Comparison of ENCODE assay signal across 1 cellular context in genomic region chr17:63702223-63702577, GRCh38.
TF ChIP-seq lines count a peak whose summit lies in the region.

No MANE protein-coding gene starts in this region.

TF ChIP-seq in H1, 55 proteins besides CTCF, POLR2A, EP300 and RAD21:
- TF ChIP-seq SIX5 (IDR thresholded peaks at IDR 0.05; ENCODE audit: low read depth, low read length) (no peak), ATF2 (IDR thresholded peaks at IDR 0.05; ENCODE audit: low read length) (no peak), TAF7 (optimal IDR thresholded peaks at IDR 0.05; ENCODE audit: borderline replicate concordance, low read depth, low read length) (no peak), PHF8 (conservative IDR thresholded peaks at IDR 0.05; ENCODE audit: low read depth, low read length) (no peak), RXRA (IDR thresholded peaks at IDR 0.05; ENCODE audit: insufficient read depth, low read depth, low read length) (no peak), USF2 (IDR thresholded peaks at IDR 0.05; ENCODE audit: low read length) (no peak), GTF2F1 (IDR thresholded peaks at IDR 0.05; ENCODE audit: borderline replicate concordance, low read depth, low read length) (no peak), FOSL1 (IDR thresholded peaks at IDR 0.05; ENCODE audit: insufficient read depth, low read depth, low read length) (no peak), EZH2 (IDR thresholded peaks at IDR 0.05; ENCODE audit: low read depth, low read length, severe bottlenecking) (no peak), NANOG (IDR thresholded peaks at IDR 0.05; ENCODE audit: insufficient read depth, low read depth, low read length, poor library complexity, severe bottlenecking) (no peak), BACH1 (IDR thresholded peaks at IDR 0.05; ENCODE audit: low read length) (no peak), CHD1 (IDR thresholded peaks at IDR 0.05; ENCODE audit: low read depth, low read length) (no peak)
